ENCODE assay signal across 1 cellular context in the genomic region with DNA sequence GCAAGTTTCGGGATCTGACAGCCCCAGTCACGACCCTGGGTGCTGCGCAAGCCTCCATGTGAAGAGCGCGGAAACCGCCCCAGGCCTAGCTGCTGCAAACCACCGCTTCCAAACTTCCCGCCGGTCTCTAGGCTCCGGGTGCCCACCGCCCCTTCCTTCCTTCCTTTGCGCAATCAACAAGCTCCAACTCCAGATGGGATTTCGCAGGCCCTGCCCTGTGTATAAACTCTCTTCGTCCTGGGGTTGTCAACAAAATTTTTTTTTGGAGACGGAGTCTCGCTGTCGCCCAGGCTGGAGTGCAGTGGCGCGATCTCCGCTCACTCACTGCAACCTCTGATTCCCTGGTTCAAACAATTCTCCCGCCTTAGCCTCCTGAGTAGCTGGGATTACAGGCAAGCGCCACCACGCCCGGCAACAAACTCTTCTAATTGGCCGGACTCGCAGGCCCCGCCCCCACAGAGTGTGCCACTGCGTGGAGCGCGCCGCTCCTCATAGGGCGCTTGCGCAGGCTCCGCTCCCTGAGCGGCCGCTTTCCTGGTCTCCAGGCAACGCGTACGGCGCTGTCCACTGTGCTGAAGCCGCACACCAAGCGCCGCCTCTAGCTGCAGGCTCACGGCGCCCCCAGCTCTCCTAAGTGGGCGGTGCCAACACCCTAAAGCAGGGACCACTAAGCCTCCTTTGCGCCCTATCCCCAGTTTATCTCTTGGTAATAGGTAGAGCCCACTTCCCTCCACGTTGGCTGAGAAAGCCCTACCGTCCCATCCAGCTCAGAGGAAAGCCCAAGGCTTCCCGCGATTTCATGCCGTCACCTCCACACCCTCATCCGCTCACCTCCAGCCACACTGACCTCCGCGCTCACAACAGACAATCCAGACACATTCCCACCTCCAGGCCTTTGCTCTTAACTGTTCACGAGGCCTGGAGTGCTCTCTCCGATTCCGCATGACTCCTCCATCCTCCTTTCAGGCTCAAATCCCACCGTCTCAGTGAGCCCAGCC.
TF ChIP-seq lines count a peak whose summit lies in the region.

No MANE protein-coding gene starts in this region.

TF ChIP-seq in K562, 482 proteins besides CTCF, POLR2A, EP300 and RAD21 (continued from another document and continues in another):
- TF ChIP-seq FOXK2 (conservative IDR thresholded peaks at IDR 0.05 in 1 of 2, IDR thresholded peaks at IDR 0.05 in 1 of 2; ENCODE audit: low read depth in 2 of 2), result no peak
- peak in 1 of 2 experiments; percentile 56; a peak in 2 of 4 replicates for TF ChIP-seq TBL1XR1 (IDR thresholded peaks at IDR 0.05; ENCODE audit: low read length in 2 of 2)
- TF ChIP-seq, protein P1, sequence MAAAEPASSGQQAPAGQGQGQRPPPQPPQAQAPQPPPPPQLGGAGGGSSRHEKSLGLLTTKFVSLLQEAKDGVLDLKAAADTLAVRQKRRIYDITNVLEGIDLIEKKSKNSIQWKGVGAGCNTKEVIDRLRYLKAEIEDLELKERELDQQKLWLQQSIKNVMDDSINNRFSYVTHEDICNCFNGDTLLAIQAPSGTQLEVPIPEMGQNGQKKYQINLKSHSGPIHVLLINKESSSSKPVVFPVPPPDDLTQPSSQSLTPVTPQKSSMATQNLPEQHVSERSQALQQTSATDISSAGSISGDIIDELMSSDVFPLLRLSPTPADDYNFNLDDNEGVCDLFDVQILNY (CRISPR knock-in tag; IDR thresholded peaks at IDR 0.05), result peak; percentile 89; the same call in 1 of the 2 replicates
- TF ChIP-seq, protein P2, sequence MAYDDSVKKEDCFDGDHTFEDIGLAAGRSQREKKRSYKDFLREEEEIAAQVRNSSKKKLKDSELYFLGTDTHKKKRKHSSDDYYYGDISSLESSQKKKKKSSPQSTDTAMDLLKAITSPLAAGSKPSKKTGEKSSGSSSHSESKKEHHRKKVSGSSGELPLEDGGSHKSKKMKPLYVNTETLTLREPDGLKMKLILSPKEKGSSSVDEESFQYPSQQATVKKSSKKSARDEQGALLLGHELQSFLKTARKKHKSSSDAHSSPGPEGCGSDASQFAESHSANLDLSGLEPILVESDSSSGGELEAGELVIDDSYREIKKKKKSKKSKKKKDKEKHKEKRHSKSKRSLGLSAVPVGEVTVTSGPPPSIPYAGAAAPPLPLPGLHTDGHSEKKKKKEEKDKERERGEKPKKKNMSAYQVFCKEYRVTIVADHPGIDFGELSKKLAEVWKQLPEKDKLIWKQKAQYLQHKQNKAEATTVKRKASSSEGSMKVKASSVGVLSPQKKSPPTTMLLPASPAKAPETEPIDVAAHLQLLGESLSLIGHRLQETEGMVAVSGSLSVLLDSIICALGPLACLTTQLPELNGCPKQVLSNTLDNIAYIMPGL (CRISPR knock-in tag; IDR thresholded peaks at IDR 0.05), result peak; percentile 94
- peak; percentile 99 for TF ChIP-seq CXXC5 (CRISPR knock-in tag; IDR thresholded peaks at IDR 0.05)
- TF ChIP-seq, protein P3, sequence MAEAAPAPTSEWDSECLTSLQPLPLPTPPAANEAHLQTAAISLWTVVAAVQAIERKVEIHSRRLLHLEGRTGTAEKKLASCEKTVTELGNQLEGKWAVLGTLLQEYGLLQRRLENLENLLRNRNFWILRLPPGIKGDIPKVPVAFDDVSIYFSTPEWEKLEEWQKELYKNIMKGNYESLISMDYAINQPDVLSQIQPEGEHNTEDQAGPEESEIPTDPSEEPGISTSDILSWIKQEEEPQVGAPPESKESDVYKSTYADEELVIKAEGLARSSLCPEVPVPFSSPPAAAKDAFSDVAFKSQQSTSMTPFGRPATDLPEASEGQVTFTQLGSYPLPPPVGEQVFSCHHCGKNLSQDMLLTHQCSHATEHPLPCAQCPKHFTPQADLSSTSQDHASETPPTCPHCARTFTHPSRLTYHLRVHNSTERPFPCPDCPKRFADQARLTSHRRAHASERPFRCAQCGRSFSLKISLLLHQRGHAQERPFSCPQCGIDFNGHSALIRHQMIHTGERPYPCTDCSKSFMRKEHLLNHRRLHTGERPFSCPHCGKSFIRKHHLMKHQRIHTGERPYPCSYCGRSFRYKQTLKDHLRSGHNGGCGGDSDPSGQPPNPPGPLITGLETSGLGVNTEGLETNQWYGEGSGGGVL (CRISPR knock-in tag; IDR thresholded peaks at IDR 0.05), result no peak
- TF ChIP-seq BMI1 (IDR thresholded peaks at IDR 0.05; ENCODE audit: low read length), result peak; percentile 95
- 0 out of 2 replicates have a peak, but pooled peaks have one; percentile 42 for TF ChIP-seq ZNF766 (CRISPR knock-in tag; conservative IDR thresholded peaks at IDR 0.05)
- TF ChIP-seq, protein P4, sequence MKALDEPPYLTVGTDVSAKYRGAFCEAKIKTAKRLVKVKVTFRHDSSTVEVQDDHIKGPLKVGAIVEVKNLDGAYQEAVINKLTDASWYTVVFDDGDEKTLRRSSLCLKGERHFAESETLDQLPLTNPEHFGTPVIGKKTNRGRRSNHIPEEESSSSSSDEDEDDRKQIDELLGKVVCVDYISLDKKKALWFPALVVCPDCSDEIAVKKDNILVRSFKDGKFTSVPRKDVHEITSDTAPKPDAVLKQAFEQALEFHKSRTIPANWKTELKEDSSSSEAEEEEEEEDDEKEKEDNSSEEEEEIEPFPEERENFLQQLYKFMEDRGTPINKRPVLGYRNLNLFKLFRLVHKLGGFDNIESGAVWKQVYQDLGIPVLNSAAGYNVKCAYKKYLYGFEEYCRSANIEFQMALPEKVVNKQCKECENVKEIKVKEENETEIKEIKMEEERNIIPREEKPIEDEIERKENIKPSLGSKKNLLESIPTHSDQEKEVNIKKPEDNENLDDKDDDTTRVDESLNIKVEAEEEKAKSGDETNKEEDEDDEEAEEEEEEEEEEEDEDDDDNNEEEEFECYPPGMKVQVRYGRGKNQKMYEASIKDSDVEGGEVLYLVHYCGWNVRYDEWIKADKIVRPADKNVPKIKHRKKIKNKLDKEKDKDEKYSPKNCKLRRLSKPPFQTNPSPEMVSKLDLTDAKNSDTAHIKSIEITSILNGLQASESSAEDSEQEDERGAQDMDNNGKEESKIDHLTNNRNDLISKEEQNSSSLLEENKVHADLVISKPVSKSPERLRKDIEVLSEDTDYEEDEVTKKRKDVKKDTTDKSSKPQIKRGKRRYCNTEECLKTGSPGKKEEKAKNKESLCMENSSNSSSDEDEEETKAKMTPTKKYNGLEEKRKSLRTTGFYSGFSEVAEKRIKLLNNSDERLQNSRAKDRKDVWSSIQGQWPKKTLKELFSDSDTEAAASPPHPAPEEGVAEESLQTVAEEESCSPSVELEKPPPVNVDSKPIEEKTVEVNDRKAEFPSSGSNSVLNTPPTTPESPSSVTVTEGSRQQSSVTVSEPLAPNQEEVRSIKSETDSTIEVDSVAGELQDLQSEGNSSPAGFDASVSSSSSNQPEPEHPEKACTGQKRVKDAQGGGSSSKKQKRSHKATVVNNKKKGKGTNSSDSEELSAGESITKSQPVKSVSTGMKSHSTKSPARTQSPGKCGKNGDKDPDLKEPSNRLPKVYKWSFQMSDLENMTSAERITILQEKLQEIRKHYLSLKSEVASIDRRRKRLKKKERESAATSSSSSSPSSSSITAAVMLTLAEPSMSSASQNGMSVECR (CRISPR knock-in tag; IDR thresholded peaks at IDR 0.05), result peak; percentile 100
- peak; percentile 77 for TF ChIP-seq CTBP1 (IDR thresholded peaks at IDR 0.05; ENCODE audit: borderline replicate concordance)
- no peak for TF ChIP-seq SAFB2 (IDR thresholded peaks at IDR 0.05; ENCODE audit: borderline replicate concordance, low read depth, low read length, severe bottlenecking)
- TF ChIP-seq RB1 (IDR thresholded peaks at IDR 0.05; ENCODE audit: low read depth), result peak; percentile 84
- no peak for TF ChIP-seq SP2 (IDR thresholded peaks at IDR 0.05; ENCODE audit: extremely low read depth, low read depth, low read length, poor library complexity, severe bottlenecking)
- TF ChIP-seq MEIS2 (IDR thresholded peaks at IDR 0.05; ENCODE audit: partially characterized antibody), result peak; percentile 75
- TF ChIP-seq CREM (IDR thresholded peaks at IDR 0.05; ENCODE audit: low read depth), result peak; percentile 68
- TF ChIP-seq ZNF263 (CRISPR knock-in tag; IDR thresholded peaks at IDR 0.05; ENCODE audit: borderline replicate concordance), result peak; percentile 75; the same call in 1 of the 2 replicates
- TF ChIP-seq ZNF830 (CRISPR knock-in tag; IDR thresholded peaks at IDR 0.05), result no peak
- no peak for TF ChIP-seq ZNF354B (CRISPR knock-in tag; IDR thresholded peaks at IDR 0.05)
- TF ChIP-seq TOE1 (IDR thresholded peaks at IDR 0.05; ENCODE audit: borderline replicate concordance), result no peak
- no peak for TF ChIP-seq TOE1 (CRISPR knock-in tag; IDR thresholded peaks at IDR 0.05; ENCODE audit: borderline replicate concordance, low read depth)
- peak; percentile 99 for TF ChIP-seq HNRNPLL (IDR thresholded peaks at IDR 0.05; ENCODE audit: low read depth, low read length, poor library complexity, severe bottlenecking)
- TF ChIP-seq, protein P5, sequence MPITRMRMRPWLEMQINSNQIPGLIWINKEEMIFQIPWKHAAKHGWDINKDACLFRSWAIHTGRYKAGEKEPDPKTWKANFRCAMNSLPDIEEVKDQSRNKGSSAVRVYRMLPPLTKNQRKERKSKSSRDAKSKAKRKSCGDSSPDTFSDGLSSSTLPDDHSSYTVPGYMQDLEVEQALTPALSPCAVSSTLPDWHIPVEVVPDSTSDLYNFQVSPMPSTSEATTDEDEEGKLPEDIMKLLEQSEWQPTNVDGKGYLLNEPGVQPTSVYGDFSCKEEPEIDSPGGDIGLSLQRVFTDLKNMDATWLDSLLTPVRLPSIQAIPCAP (CRISPR knock-in tag; IDR thresholded peaks at IDR 0.05; ENCODE audit: borderline replicate concordance), result peak; percentile 45; the same call in 1 of the 2 replicates
- TF ChIP-seq NCOR1 (IDR thresholded peaks at IDR 0.05), result no peak
- TF ChIP-seq NR4A1 (CRISPR knock-in tag; IDR thresholded peaks at IDR 0.05), result peak; percentile 28; the same call in 1 of the 2 replicates
- no peak for TF ChIP-seq NR4A1 (tag; IDR thresholded peaks at IDR 0.05)
- TF ChIP-seq CBFB (CRISPR knock-in tag; IDR thresholded peaks at IDR 0.05), result 0 out of 2 replicates have a peak, but pooled peaks have one; percentile 59
- TF ChIP-seq NCOA2 (IDR thresholded peaks at IDR 0.05; ENCODE audit: partially characterized antibody in 2 of 2), result no peak
- peak; percentile 57 for TF ChIP-seq NCOA6 (IDR thresholded peaks at IDR 0.05)
- TF ChIP-seq JUN (IDR thresholded peaks at IDR 0.05; ENCODE audit: borderline replicate concordance, low read depth, low read length), result 0 out of 2 replicates have a peak, but pooled peaks have one; percentile 45
- TF ChIP-seq JUN (CRISPR knock-in tag; IDR thresholded peaks at IDR 0.05; ENCODE audit: borderline replicate concordance), result no peak
- no peak for TF ChIP-seq GTF2F1 (IDR thresholded peaks at IDR 0.05; ENCODE audit: low read depth, low read length)
- TF ChIP-seq, protein P6, sequence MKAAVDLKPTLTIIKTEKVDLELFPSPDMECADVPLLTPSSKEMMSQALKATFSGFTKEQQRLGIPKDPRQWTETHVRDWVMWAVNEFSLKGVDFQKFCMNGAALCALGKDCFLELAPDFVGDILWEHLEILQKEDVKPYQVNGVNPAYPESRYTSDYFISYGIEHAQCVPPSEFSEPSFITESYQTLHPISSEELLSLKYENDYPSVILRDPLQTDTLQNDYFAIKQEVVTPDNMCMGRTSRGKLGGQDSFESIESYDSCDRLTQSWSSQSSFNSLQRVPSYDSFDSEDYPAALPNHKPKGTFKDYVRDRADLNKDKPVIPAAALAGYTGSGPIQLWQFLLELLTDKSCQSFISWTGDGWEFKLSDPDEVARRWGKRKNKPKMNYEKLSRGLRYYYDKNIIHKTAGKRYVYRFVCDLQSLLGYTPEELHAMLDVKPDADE (conservative IDR thresholded peaks at IDR 0.05; ENCODE audit: control insufficient read depth, low read depth, low read length), result peak; percentile 84
- TF ChIP-seq ZNF24 (IDR thresholded peaks at IDR 0.05), result peak; percentile 66; the same call in 1 of the 2 replicates
- TF ChIP-seq, protein P7, sequence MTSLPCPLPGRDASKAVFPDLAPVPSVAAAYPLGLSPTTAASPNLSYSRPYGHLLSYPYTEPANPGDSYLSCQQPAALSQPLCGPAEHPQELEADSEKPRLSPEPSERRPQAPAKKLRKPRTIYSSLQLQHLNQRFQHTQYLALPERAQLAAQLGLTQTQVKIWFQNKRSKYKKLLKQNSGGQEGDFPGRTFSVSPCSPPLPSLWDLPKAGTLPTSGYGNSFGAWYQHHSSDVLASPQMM (CRISPR knock-in tag; IDR thresholded peaks at IDR 0.05), result no peak
- TF ChIP-seq, protein P8, sequence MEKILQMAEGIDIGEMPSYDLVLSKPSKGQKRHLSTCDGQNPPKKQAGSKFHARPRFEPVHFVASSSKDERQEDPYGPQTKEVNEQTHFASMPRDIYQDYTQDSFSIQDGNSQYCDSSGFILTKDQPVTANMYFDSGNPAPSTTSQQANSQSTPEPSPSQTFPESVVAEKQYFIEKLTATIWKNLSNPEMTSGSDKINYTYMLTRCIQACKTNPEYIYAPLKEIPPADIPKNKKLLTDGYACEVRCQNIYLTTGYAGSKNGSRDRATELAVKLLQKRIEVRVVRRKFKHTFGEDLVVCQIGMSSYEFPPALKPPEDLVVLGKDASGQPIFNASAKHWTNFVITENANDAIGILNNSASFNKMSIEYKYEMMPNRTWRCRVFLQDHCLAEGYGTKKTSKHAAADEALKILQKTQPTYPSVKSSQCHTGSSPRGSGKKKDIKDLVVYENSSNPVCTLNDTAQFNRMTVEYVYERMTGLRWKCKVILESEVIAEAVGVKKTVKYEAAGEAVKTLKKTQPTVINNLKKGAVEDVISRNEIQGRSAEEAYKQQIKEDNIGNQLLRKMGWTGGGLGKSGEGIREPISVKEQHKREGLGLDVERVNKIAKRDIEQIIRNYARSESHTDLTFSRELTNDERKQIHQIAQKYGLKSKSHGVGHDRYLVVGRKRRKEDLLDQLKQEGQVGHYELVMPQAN (IDR thresholded peaks at IDR 0.05; ENCODE audit: borderline replicate concordance), result peak; percentile 90
- no peak for TF ChIP-seq ZSCAN32 (CRISPR knock-in tag; IDR thresholded peaks at IDR 0.05)
- TF ChIP-seq, protein P9, sequence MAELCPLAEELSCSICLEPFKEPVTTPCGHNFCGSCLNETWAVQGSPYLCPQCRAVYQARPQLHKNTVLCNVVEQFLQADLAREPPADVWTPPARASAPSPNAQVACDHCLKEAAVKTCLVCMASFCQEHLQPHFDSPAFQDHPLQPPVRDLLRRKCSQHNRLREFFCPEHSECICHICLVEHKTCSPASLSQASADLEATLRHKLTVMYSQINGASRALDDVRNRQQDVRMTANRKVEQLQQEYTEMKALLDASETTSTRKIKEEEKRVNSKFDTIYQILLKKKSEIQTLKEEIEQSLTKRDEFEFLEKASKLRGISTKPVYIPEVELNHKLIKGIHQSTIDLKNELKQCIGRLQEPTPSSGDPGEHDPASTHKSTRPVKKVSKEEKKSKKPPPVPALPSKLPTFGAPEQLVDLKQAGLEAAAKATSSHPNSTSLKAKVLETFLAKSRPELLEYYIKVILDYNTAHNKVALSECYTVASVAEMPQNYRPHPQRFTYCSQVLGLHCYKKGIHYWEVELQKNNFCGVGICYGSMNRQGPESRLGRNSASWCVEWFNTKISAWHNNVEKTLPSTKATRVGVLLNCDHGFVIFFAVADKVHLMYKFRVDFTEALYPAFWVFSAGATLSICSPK (IDR thresholded peaks at IDR 0.05; ENCODE audit: borderline replicate concordance), result no peak
- TF ChIP-seq SIN3B (IDR thresholded peaks at IDR 0.05; ENCODE audit: low read depth), result 0 out of 2 replicates have a peak, but pooled peaks have one; percentile 52
- TF ChIP-seq, protein P10, sequence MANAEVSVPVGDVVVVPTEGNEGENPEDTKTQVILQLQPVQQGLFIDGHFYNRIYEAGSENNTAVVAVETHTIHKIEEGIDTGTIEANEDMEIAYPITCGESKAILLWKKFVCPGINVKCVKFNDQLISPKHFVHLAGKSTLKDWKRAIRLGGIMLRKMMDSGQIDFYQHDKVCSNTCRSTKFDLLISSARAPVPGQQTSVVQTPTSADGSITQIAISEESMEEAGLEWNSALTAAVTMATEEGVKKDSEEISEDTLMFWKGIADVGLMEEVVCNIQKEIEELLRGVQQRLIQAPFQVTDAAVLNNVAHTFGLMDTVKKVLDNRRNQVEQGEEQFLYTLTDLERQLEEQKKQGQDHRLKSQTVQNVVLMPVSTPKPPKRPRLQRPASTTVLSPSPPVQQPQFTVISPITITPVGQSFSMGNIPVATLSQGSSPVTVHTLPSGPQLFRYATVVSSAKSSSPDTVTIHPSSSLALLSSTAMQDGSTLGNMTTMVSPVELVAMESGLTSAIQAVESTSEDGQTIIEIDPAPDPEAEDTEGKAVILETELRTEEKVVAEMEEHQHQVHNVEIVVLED (CRISPR knock-in tag; IDR thresholded peaks at IDR 0.05), result peak; percentile 34
